In genomic region chr4:10584042-10584441, GRCh38 we compare ENCODE assay signal across 8 cellular contexts.
DNase-seq lines count a peak whose midpoint lies in the region; ATAC-seq and TF ChIP-seq lines count a peak whose summit lies in the region.

No MANE protein-coding gene starts in this region.

- H3K4me1 Mint-ChIP-seq in MCF 10A (ENCODE audit: insufficient read depth, unreplicated experiment) = no peaks in the 10 kb centered on the region
- H3K4me1 Mint-ChIP-seq in mesothelial cell of epicardium = peaks cover 36% of the 10 kb centered on the region
- H3K4me1 Mint-ChIP-seq in WTC11 = peaks cover 10% of the 10 kb centered on the region

- H3K4me1 ChIP-seq in A673 (ENCODE audit: insufficient read depth, low read length, poor library complexity, severe bottlenecking) = no peaks in the 10 kb centered on the region

- H3K36me3 Mint-ChIP-seq in MCF 10A (ENCODE audit: insufficient read depth, unreplicated experiment) (no peaks in the 10 kb centered on the region), mesothelial cell of epicardium (no peaks in the 10 kb centered on the region), WTC11 (peaks cover 20% of the 10 kb centered on the region)

- H3K4me3 Mint-ChIP-seq in MCF 10A (ENCODE audit: unreplicated experiment) = peak overlapping the region; percentile 31
- peak overlapping the region; percentile 9 for H3K4me3 Mint-ChIP-seq in mesothelial cell of epicardium
- H3K4me3 Mint-ChIP-seq in WTC11 = no peak overlapping the region

- DNase-seq in A673 (ENCODE audit: low spot score) (peak; percentile 5), MCF 10A (ENCODE audit: unreplicated experiment) (peak; percentile 56), mesothelial cell of epicardium (ENCODE audit: low spot score in 2 of 2, unreplicated experiment in 2 of 2) (no peak), cerebellar cortex (ENCODE audit: low spot score) (no peak), WTC11 (ENCODE audit: low spot score) (no peak)
- DNase-seq in activated CD4-positive, CD25-positive, alpha-beta regulatory T cell treated with anti-CD3 and anti-CD28 coated beads, Interleukin-2, amount 50 U/mL, for 72 hours = no peak

- intact Hi-C loops in A673 (cut with micrococcal nuclease; ENCODE audit: unreplicated experiment) = loop anchor here (5.0 kb wide), 1 partner anchor 838 kb away; no protein-coding TSS in a partner anchor
- intact Hi-C loops in MCF 10A (cut with micrococcal nuclease) = no loop called here

- CTCF ChIA-PET in A673 (lab: Charles Lee) = no interaction called here
- CTCF ChIA-PET in MCF 10A (lab: Yijun Ruan, JAX) = interaction anchor here (1.4 to 2.3 kb wide), 3 partner anchors 12 to 1164 kb away, joined by 4 to 7 read pairs (median 6); no protein-coding TSS in a partner anchor
- CTCF ChIA-PET in WTC11 (lab: Charles Lee) = no interaction called here

- H3K4me3 ChIP-seq in A673 (ENCODE audit: low read depth, low read length, poor library complexity, severe bottlenecking) = no peak overlapping the region

- BruUV-seq in A673 (replicated peaks; lab: Mats Ljungman, UMichigan) = no TSS peak
- no TSS peak for BruUV-seq in MCF 10A (replicated peaks; lab: Mats Ljungman, UMichigan)

- H3K27ac ChIP-seq in A673 (ENCODE audit: low read depth, low read length, poor library complexity, severe bottlenecking) = no peak overlapping the region

- no peaks in the 10 kb centered on the region for H3K36me3 ChIP-seq in A673 (ENCODE audit: insufficient read depth, low read length, poor library complexity, severe bottlenecking)

- TF ChIP-seq CTCF in A673 (conservative IDR thresholded peaks at IDR 0.05; ENCODE audit: low read depth, low read length) (no peak), MCF 10A (IDR thresholded peaks at IDR 0.05; ENCODE audit: unreplicated experiment) (no peak), mesothelial cell of epicardium (IDR thresholded peaks at IDR 0.05; ENCODE audit: unreplicated experiment) (no peak), WTC11 (IDR thresholded peaks at IDR 0.05) (no peak)

- H3K27me3 ChIP-seq in A673 (replicated peaks; ENCODE audit: insufficient read depth, low read depth, low read length, poor library complexity) = no peaks in the 10 kb centered on the region

- no peaks in the 10 kb centered on the region for H3K9me3 Mint-ChIP-seq in MCF 10A (ENCODE audit: unreplicated experiment)
- H3K9me3 Mint-ChIP-seq in mesothelial cell of epicardium = no peaks in the 10 kb centered on the region
- H3K9me3 Mint-ChIP-seq in WTC11 = peaks cover 47% of the 10 kb centered on the region

- H3K27me3 Mint-ChIP-seq in MCF 10A (ENCODE audit: insufficient read depth, unreplicated experiment) = no peaks in the 10 kb centered on the region
- no peaks in the 10 kb centered on the region for H3K27me3 Mint-ChIP-seq in mesothelial cell of epicardium (ENCODE audit: low read depth)
- H3K27me3 Mint-ChIP-seq in WTC11 (ENCODE audit: low read depth) = peaks cover 3% of the 10 kb centered on the region

- H3K9me3 ChIP-seq in A673 (ENCODE audit: low read depth, low read length, poor library complexity, severe bottlenecking) = no peaks in the 10 kb centered on the region

- H3K27ac Mint-ChIP-seq in MCF 10A (ENCODE audit: low read depth, unreplicated experiment) (no peak overlapping the region), mesothelial cell of epicardium (peak overlapping the region; percentile 62), WTC11 (no peak overlapping the region)

- ATAC-seq in GM18870 (IDR thresholded peaks at IDR 0.05; ENCODE audit: unreplicated experiment) (peak; percentile 73), HG03521 (IDR thresholded peaks at IDR 0.05; ENCODE audit: unreplicated experiment) (peak; percentile 49), WTC11 (no peak)

- POLR2A ChIA-PET in A673 (lab: Charles Lee; ENCODE audit: low non-redundant PET) (no interaction called here), MCF 10A (lab: Yijun Ruan, JAX) (interaction anchor here (1.3 kb wide), 1 partner anchor 11 kb away, joined by 3 read pairs; no protein-coding TSS in a partner anchor), WTC11 (lab: Charles Lee) (no interaction called here)

TF ChIP-seq in WTC11, 78 proteins besides CTCF, POLR2A, EP300 and RAD21 (continues in another document):
- TF ChIP-seq ESRRA (CRISPR knock-in tag; IDR thresholded peaks at IDR 0.05; ENCODE audit: borderline replicate concordance) (no peak), ZNF396 (CRISPR knock-in tag; IDR thresholded peaks at IDR 0.05; ENCODE audit: borderline replicate concordance) (no peak), NFYB (CRISPR knock-in tag; conservative IDR thresholded peaks at IDR 0.05; ENCODE audit: low read depth) (no peak), ERG (CRISPR knock-in tag; IDR thresholded peaks at IDR 0.05) (no peak), ZBTB43 (CRISPR knock-in tag; IDR thresholded peaks at IDR 0.05) (no peak)
- TF ChIP-seq, protein P1, sequence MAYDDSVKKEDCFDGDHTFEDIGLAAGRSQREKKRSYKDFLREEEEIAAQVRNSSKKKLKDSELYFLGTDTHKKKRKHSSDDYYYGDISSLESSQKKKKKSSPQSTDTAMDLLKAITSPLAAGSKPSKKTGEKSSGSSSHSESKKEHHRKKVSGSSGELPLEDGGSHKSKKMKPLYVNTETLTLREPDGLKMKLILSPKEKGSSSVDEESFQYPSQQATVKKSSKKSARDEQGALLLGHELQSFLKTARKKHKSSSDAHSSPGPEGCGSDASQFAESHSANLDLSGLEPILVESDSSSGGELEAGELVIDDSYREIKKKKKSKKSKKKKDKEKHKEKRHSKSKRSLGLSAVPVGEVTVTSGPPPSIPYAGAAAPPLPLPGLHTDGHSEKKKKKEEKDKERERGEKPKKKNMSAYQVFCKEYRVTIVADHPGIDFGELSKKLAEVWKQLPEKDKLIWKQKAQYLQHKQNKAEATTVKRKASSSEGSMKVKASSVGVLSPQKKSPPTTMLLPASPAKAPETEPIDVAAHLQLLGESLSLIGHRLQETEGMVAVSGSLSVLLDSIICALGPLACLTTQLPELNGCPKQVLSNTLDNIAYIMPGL (CRISPR knock-in tag; IDR thresholded peaks at IDR 0.05) = no peak
- TF ChIP-seq, protein P2, sequence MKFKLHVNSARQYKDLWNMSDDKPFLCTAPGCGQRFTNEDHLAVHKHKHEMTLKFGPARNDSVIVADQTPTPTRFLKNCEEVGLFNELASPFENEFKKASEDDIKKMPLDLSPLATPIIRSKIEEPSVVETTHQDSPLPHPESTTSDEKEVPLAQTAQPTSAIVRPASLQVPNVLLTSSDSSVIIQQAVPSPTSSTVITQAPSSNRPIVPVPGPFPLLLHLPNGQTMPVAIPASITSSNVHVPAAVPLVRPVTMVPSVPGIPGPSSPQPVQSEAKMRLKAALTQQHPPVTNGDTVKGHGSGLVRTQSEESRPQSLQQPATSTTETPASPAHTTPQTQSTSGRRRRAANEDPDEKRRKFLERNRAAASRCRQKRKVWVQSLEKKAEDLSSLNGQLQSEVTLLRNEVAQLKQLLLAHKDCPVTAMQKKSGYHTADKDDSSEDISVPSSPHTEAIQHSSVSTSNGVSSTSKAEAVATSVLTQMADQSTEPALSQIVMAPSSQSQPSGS (CRISPR knock-in tag; IDR thresholded peaks at IDR 0.05; ENCODE audit: borderline replicate concordance, low read depth) = no peak
- TF ChIP-seq, protein P3, sequence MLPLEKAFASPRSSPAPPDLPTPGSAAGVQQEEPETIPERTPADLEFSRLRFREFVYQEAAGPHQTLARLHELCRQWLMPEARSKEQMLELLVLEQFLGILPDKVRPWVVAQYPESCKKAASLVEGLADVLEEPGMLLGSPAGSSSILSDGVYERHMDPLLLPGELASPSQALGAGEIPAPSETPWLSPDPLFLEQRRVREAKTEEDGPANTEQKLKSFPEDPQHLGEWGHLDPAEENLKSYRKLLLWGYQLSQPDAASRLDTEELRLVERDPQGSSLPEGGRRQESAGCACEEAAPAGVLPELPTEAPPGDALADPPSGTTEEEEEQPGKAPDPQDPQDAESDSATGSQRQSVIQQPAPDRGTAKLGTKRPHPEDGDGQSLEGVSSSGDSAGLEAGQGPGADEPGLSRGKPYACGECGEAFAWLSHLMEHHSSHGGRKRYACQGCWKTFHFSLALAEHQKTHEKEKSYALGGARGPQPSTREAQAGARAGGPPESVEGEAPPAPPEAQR (CRISPR knock-in tag; IDR thresholded peaks at IDR 0.05) = no peak
- TF ChIP-seq, protein P4, sequence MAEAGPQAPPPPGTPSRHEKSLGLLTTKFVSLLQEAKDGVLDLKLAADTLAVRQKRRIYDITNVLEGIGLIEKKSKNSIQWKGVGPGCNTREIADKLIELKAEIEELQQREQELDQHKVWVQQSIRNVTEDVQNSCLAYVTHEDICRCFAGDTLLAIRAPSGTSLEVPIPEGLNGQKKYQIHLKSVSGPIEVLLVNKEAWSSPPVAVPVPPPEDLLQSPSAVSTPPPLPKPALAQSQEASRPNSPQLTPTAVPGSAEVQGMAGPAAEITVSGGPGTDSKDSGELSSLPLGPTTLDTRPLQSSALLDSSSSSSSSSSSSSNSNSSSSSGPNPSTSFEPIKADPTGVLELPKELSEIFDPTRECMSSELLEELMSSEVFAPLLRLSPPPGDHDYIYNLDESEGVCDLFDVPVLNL (CRISPR knock-in tag; IDR thresholded peaks at IDR 0.05; ENCODE audit: borderline replicate concordance, low read depth) = no peak

Comparison
In these comparisons a context has a peak if more than half of its experiments do, and no peak if none do; other contexts are left out.
1. DNase-seq: peak in A673 (single experiment) and MCF 10A (single experiment); none in mesothelial cell of epicardium (0 of 2), cerebellar cortex (single experiment), activated CD4-positive, CD25-positive, alpha-beta regulatory T cell treated with anti-CD3 and anti-CD28 coated beads, Interleukin-2, amount 50 U/mL, for 72 hours (single experiment) and WTC11 (single experiment).